Comparison of ENCODE assay signal across 14 cellular contexts in genomic region chr14:69539631-69540410, GRCh38. TPM values are rescaled to one million over a fixed set of nuclear protein-coding genes. Genes with fewer than 3 reads are reported as not detected.
DNase-seq lines count a peak whose midpoint lies in the region; ATAC-seq and TF ChIP-seq lines count a peak whose summit lies in the region.
"Had no signal": no experiment of that assay in that cellular context is flagged by ENCODE, and none has a peak within 500 bp of the region (broad histone marks: within the 10 kb centered on the region; RNA-seq: fewer than 3 reads in every experiment).

No MANE protein-coding gene starts in this region.

- TF ChIP-seq POLR2A in NB4 (IDR thresholded peaks at IDR 0.05; ENCODE audit: extremely low read depth, insufficient read length) (no peak), Peyer's patch (IDR thresholded peaks at IDR 0.05) (no peak)

- H3K9ac ChIP-seq in PC-3 (ENCODE audit: low read length): no peak overlapping the region

- BruUV-seq in PC-3 (replicated peaks; lab: Mats Ljungman, UMichigan): no TSS peak

- H3K36me3 ChIP-seq in Peyer's patch (no peaks in the 10 kb centered on the region), PC-3 (ENCODE audit: low read depth, low read length) (no peaks in the 10 kb centered on the region)
- H3K36me3 ChIP-seq: cardiac muscle cell had no signal

- H3K27ac Mint-ChIP-seq in CD14-positive monocyte (peak overlapping the region; percentile 91 to 98 (median 97)), chondrocyte (ENCODE audit: unreplicated experiment) (no peak overlapping the region)
- H3K27ac Mint-ChIP-seq: activated T-helper 17 cell treated with anti-CD3 and anti-CD28 coated beads, Interleukin-2, amount 50 U/mL, for 72 hours; CD8-positive, alpha-beta memory T cell had no signal

- H2AFZ ChIP-seq in PC-3 (ENCODE audit: low read length): no peak overlapping the region

- H3K79me2 ChIP-seq in PC-3 (ENCODE audit: low read length): no peaks in the 10 kb centered on the region

- H3K4me2 ChIP-seq in PC-3 (ENCODE audit: low read length): no peak overlapping the region

- CTCF ChIA-PET in PC-3 (lab: Charles Lee): no interaction called here

- H3K9me3 Mint-ChIP-seq in CD14-positive monocyte (peaks cover 4 to 17% (median 9%) of the 10 kb centered on the region in 7 donors), chondrocyte (ENCODE audit: low read depth) (no peaks in the 10 kb centered on the region)
- H3K9me3 Mint-ChIP-seq: activated T-helper 17 cell treated with anti-CD3 and anti-CD28 coated beads, Interleukin-2, amount 50 U/mL, for 72 hours; CD8-positive, alpha-beta memory T cell had no signal

- TF ChIP-seq CTCF in CD14-positive monocyte (IDR thresholded peaks at IDR 0.05) (no peak), NB4 (IDR thresholded peaks at IDR 0.05; ENCODE audit: low read depth, low read length) (no peak), Peyer's patch (IDR thresholded peaks at IDR 0.05) (no peak), chondrocyte (IDR thresholded peaks at IDR 0.05) (no peak), PC-3 (conservative IDR thresholded peaks at IDR 0.05; ENCODE audit: low read depth, low read length) (no peak)

- H3K9me2 ChIP-seq in PC-3 (replicated peaks; ENCODE audit: low read length): no peaks in the 10 kb centered on the region

- DNase-seq in CD14-positive monocyte (ENCODE audit: low spot score) (peak; percentile 81), NB4 (ENCODE audit: low read depth) (peak; percentile 42), posterior vena cava (ENCODE audit: low spot score) (peak; percentile 88), Peyer's patch (no peak), chondrocyte (ENCODE audit: low spot score) (no peak), PC-3 (no peak)
- DNase-seq: activated CD4-positive, alpha-beta T cell treated with anti-CD3 and anti-CD28 coated beads for 1 hour; CD8-positive, alpha-beta memory T cell; NCI-H1417 had no signal

- H3K27me3 ChIP-seq in Peyer's patch: no peaks in the 10 kb centered on the region
- H3K27me3 ChIP-seq in PC-3 (ENCODE audit: low read length): 0 out of 2 replicates have a peak, but pooled peaks cover 2% of the 10 kb centered on the region

- intact Hi-C loops in CD14-positive monocyte (cut with micrococcal nuclease) (loop anchor here in 1 of 2 donors (5.0 kb wide), 1 partner anchor 37 kb away; no protein-coding TSS in a partner anchor), posterior vena cava (cut with DNase I) (loop anchor here in 1 of 2 donors (5.0 kb wide), 1 partner anchor 32 kb away; the partner anchor contains the start of gene CCDC177), PC-3 (cut with micrococcal nuclease) (no loop called here)

- H3K4me1 Mint-ChIP-seq in CD14-positive monocyte: peaks cover 55% of the 10 kb centered on the region
- no peaks in the 10 kb centered on the region for H3K4me1 Mint-ChIP-seq in chondrocyte (ENCODE audit: low read depth)

- peaks cover 3 to 4% of the 10 kb centered on the region in 2 donors for H3K36me3 Mint-ChIP-seq in CD14-positive monocyte
- no peaks in the 10 kb centered on the region for H3K36me3 Mint-ChIP-seq in chondrocyte (ENCODE audit: low read depth)
- H3K36me3 Mint-ChIP-seq: CD8-positive, alpha-beta memory T cell had no signal

- no peak overlapping the region for H3K27ac ChIP-seq in Peyer's patch
- H3K27ac ChIP-seq in PC-3 (ENCODE audit: low read length): no peak overlapping the region
- H3K27ac ChIP-seq: cardiac muscle cell had no signal

- H3K4me3 ChIP-seq in NB4 (ENCODE audit: low read depth, low read length) (no peak overlapping the region), Peyer's patch (no peak overlapping the region), PC-3 (ENCODE audit: low read length) (no peak overlapping the region)
- H3K4me3 ChIP-seq: cardiac muscle cell had no signal

- POLR2A ChIA-PET in PC-3 (lab: Charles Lee; ENCODE audit: unreplicated experiment): no interaction called here

- ATAC-seq in esophagus mucosa: peak; percentile 31
- no peak for ATAC-seq in GM18868 (IDR thresholded peaks at IDR 0.05; ENCODE audit: unreplicated experiment)
- ATAC-seq in PC-3: no peak
- ATAC-seq: activated T-helper 17 cell treated with anti-CD3 and anti-CD28 coated beads, Interleukin-2, amount 50 U/mL, for 72 hours had no signal

- no peaks in the 10 kb centered on the region for H3F3A ChIP-seq in PC-3 (ENCODE audit: low read length, unreplicated experiment)

- peaks cover 2 to 17% (median 6%) of the 10 kb centered on the region in 3 donors for H3K27me3 Mint-ChIP-seq in CD14-positive monocyte (ENCODE audit: low read depth in 3 of 3)
- peaks cover 6% of the 10 kb centered on the region for H3K27me3 Mint-ChIP-seq in chondrocyte (ENCODE audit: low read depth)

- H3K4me1 ChIP-seq in Peyer's patch (no peaks in the 10 kb centered on the region), PC-3 (ENCODE audit: insufficient read depth, low read length) (peaks cover 4% of the 10 kb centered on the region; the same call in 1 of the 2 replicates)

- H3K4me3 Mint-ChIP-seq in CD14-positive monocyte (no peak overlapping the region), chondrocyte (ENCODE audit: unreplicated experiment) (no peak overlapping the region)
- H3K4me3 Mint-ChIP-seq: activated T-helper 17 cell treated with anti-CD3 and anti-CD28 coated beads, Interleukin-2, amount 50 U/mL, for 72 hours; CD8-positive, alpha-beta memory T cell had no signal

- H4K20me1 ChIP-seq in PC-3 (ENCODE audit: low read length): no peaks in the 10 kb centered on the region

- H3K9me3 ChIP-seq in Peyer's patch: no peaks in the 10 kb centered on the region
- no peaks in the 10 kb centered on the region for H3K9me3 ChIP-seq in PC-3 (ENCODE audit: low read length)

RNA-seq across cellular contexts. Expression of gene CCDC177, which starts 34.9 kb away (rescaled TPM):
- polyA plus RNA-seq in CD14-positive monocyte: not detected
- not detected for total RNA-seq in esophagus mucosa
- total RNA-seq in posterior vena cava: not detected
- not detected for total RNA-seq in Peyer's patch
- total RNA-seq in chondrocyte: not detected in 3 replicates
- not detected in 2 replicates for total RNA-seq in PC-3 (2014; rRNA removed)
- total RNA-seq: activated T-helper 17 cell treated with anti-CD3 and anti-CD28 coated beads, Interleukin-2, amount 50 U/mL, for 72 hours; cardiac muscle cell; CD8-positive, alpha-beta memory T cell; endothelial cell of umbilical vein had no signal
- polyA plus RNA-seq: cardiac muscle cell; CD8-positive, alpha-beta memory T cell; endothelial cell of umbilical vein had no signal

RNA-seq across cellular contexts. Expression of gene PLEKHD1, which starts 55.3 kb away (rescaled TPM):
- polyA plus RNA-seq in CD14-positive monocyte: not detected
- not detected for total RNA-seq in esophagus mucosa
- total RNA-seq in posterior vena cava: under 1 TPM; 0.10 to 0.14 TPM
- not detected for total RNA-seq in Peyer's patch
- 0.08 to 0.15 TPM (median 0.10 TPM) in 3 replicates for total RNA-seq in chondrocyte
- 0.15 and 0.35 TPM in 2 replicates for total RNA-seq in PC-3 (2014; rRNA removed)
- total RNA-seq: endothelial cell of umbilical vein had no signal

Comparison
In these comparisons a context has a peak if more than half of its experiments do, and no peak if none do; other contexts are left out.
1. DNase-seq: peak in CD14-positive monocyte (single experiment), NB4 (single experiment) and posterior vena cava (single experiment); none in Peyer's patch (0 of 3), chondrocyte (single experiment) and PC-3 (single experiment).